Comparison of ENCODE assay signal across 7 cellular contexts in genomic region chr14:52551696-52552062, GRCh38. TPM values are rescaled to one million over a fixed set of nuclear protein-coding genes. Genes with fewer than 3 reads are reported as not detected.
DNase-seq lines count a peak whose midpoint lies in the region; ATAC-seq and TF ChIP-seq lines count a peak whose summit lies in the region.

No MANE protein-coding gene starts in this region.

- ATAC-seq in T-cell (replicated peaks in 1 of 4): no peak
- no peak for ATAC-seq in naive B cell (ENCODE audit: low read depth in 2 of 2)
- no peak for ATAC-seq in GM18519 (IDR thresholded peaks at IDR 0.05; ENCODE audit: low FRiP score, unreplicated experiment)

- peaks cover 17 to 29% (median 28%) of the 10 kb centered on the region in 4 donors for H3K4me1 ChIP-seq in esophagus muscularis mucosa

- CTCF ChIA-PET in T-cell (lab: Charles Lee): interaction anchor here (0.6 to 1.7 kb wide), 5 partner anchors 12 to 320 kb away, joined by 3 to 7 read pairs (median 4); partner anchors contain the start of gene STYX (in 1 of the 2)

- DNase-seq in GF-D8 (lab: John Stamatoyannopoulos, UW): peak; percentile 44
- DNase-seq in M059J (ENCODE audit: low read depth): peak; percentile 44
- no peak for DNase-seq in T-cell
- DNase-seq in esophagus muscularis mucosa (ENCODE audit: extremely low spot score): no peak
- peak; percentile 19 for DNase-seq in naive B cell
- no peak for DNase-seq in HuH-7 (ENCODE audit: low spot score)

- H3K9me3 Mint-ChIP-seq in T-cell (no peaks in the 10 kb centered on the region), naive B cell (no peaks in the 10 kb centered on the region)

- no peaks in the 10 kb centered on the region for H3K27me3 ChIP-seq in esophagus muscularis mucosa

- TF ChIP-seq POLR2A in esophagus muscularis mucosa (IDR thresholded peaks at IDR 0.05; ENCODE audit: low read depth): no peak

- H3K4me3 Mint-ChIP-seq in T-cell (peak overlapping the region; percentile 88 to 96 (median 88)), naive B cell (peak overlapping the region; percentile 81 to 96 (median 90))

- H3K27ac Mint-ChIP-seq in T-cell (peak overlapping the region; percentile 82 to 94), naive B cell (peak overlapping the region; percentile 87 to 96 (median 90))

- POLR2A ChIA-PET in T-cell (lab: Charles Lee): interaction anchor here (0.5 to 1.1 kb wide), 9 partner anchors 11 to 1813 kb away, joined by 3 to 5 read pairs (median 3); partner anchors contain the start of gene STYX (in 1 of the 2)

- H3K4me3 ChIP-seq in esophagus muscularis mucosa: peak overlapping the region; percentile 74 to 91 (median 82)

- no peak for TF ChIP-seq EP300 in esophagus muscularis mucosa (IDR thresholded peaks at IDR 0.05)

- H3K9me3 ChIP-seq in esophagus muscularis mucosa: no peaks in the 10 kb centered on the region

- TF ChIP-seq CTCF in esophagus muscularis mucosa (IDR thresholded peaks at IDR 0.05): peak; percentile 3 to 18 (median 17)

- peak overlapping the region; percentile 86 to 96 (median 94) for H3K27ac ChIP-seq in esophagus muscularis mucosa (replicated peaks in 1 of 4)

- H3K27me3 Mint-ChIP-seq in T-cell: peaks cover 0 to 14% of the 10 kb centered on the region in 2 donors
- H3K27me3 Mint-ChIP-seq in naive B cell: peaks cover 0 to 4% (median 0%) of the 10 kb centered on the region in 3 donors

- H3K36me3 ChIP-seq in esophagus muscularis mucosa: no peaks in the 10 kb centered on the region

- intact Hi-C loops in esophagus muscularis mucosa (cut with DNase I): loop anchor here (5.0 kb wide), 2 partner anchors 141 to 601 kb away; partner anchors contain the start of gene DDHD1

- H3K4me1 Mint-ChIP-seq in T-cell: peaks cover 33 to 40% (median 33%) of the 10 kb centered on the region in 3 donors
- peaks cover 14 to 22% (median 15%) of the 10 kb centered on the region in 3 donors for H3K4me1 Mint-ChIP-seq in naive B cell

- H3K36me3 Mint-ChIP-seq in T-cell: no peaks in the 10 kb centered on the region
- no peaks in the 10 kb centered on the region for H3K36me3 Mint-ChIP-seq in naive B cell

- WGBS in esophagus muscularis mucosa: 1% methylated on average over 8 of the region's 8 CpGs

RNA-seq across cellular contexts. Expression of gene TXNDC16, which starts 0.6 kb away (rescaled TPM):
- 7.1 and 12.1 TPM in 2 replicates for total RNA-seq in M059J (2014; rRNA removed; shearing (Covaris generic))
- 10 to 100 TPM in 1 of 5 donors, 1 to 10 TPM in 4; 6.0 to 12.4 (median 9.0) TPM for total RNA-seq in T-cell
- total RNA-seq in esophagus muscularis mucosa: 10 to 100 TPM in 3 of 4 donors, 1 to 10 TPM in 1; 6.5 to 12.5 (median 11.8) TPM
- polyA plus RNA-seq in naive B cell (ENCODE audit: low read depth in 6 of 6): 1 to 10 TPM in 4 of 6 donors, under 1 TPM in 1, not detected in 1; 0.78 to 1.9 (median 1.4) TPM

RNA-seq across cellular contexts. Expression of gene GPR137C, which starts 1.0 kb away (rescaled TPM):
- total RNA-seq in M059J (2014; rRNA removed; shearing (Covaris generic)): 4.4 TPM in 2 replicates
- total RNA-seq in T-cell (under 1 TPM in 3 of 5 donors, not detected in 2; 0.13 to 0.33 (median 0.15) TPM), esophagus muscularis mucosa (1 to 10 TPM in 1 of 4 donors, under 1 TPM in 3; 0.39 to 1.2 (median 0.45) TPM)
- polyA plus RNA-seq in naive B cell (ENCODE audit: low read depth in 6 of 6): under 1 TPM in 1 of 6 donors, not detected in 5; 0.12 TPM

Comparison
In these comparisons a context has a peak if more than half of its experiments do, and no peak if none do; other contexts are left out.
1. DNase-seq: peak in GF-D8 (single experiment), M059J (single experiment) and naive B cell (single experiment); none in T-cell (0 of 34), esophagus muscularis mucosa (single experiment) and HuH-7 (single experiment).